ENCODE assay signal across 2 cellular contexts in genomic region chr14:56036353-56036752, GRCh38.
TF ChIP-seq lines count a peak whose summit lies in the region.

No MANE protein-coding gene starts in this region.

TF ChIP-seq in GM23338, 12 proteins besides CTCF, POLR2A, EP300 and RAD21 (continued from another document):
- TF ChIP-seq, protein P1, sequence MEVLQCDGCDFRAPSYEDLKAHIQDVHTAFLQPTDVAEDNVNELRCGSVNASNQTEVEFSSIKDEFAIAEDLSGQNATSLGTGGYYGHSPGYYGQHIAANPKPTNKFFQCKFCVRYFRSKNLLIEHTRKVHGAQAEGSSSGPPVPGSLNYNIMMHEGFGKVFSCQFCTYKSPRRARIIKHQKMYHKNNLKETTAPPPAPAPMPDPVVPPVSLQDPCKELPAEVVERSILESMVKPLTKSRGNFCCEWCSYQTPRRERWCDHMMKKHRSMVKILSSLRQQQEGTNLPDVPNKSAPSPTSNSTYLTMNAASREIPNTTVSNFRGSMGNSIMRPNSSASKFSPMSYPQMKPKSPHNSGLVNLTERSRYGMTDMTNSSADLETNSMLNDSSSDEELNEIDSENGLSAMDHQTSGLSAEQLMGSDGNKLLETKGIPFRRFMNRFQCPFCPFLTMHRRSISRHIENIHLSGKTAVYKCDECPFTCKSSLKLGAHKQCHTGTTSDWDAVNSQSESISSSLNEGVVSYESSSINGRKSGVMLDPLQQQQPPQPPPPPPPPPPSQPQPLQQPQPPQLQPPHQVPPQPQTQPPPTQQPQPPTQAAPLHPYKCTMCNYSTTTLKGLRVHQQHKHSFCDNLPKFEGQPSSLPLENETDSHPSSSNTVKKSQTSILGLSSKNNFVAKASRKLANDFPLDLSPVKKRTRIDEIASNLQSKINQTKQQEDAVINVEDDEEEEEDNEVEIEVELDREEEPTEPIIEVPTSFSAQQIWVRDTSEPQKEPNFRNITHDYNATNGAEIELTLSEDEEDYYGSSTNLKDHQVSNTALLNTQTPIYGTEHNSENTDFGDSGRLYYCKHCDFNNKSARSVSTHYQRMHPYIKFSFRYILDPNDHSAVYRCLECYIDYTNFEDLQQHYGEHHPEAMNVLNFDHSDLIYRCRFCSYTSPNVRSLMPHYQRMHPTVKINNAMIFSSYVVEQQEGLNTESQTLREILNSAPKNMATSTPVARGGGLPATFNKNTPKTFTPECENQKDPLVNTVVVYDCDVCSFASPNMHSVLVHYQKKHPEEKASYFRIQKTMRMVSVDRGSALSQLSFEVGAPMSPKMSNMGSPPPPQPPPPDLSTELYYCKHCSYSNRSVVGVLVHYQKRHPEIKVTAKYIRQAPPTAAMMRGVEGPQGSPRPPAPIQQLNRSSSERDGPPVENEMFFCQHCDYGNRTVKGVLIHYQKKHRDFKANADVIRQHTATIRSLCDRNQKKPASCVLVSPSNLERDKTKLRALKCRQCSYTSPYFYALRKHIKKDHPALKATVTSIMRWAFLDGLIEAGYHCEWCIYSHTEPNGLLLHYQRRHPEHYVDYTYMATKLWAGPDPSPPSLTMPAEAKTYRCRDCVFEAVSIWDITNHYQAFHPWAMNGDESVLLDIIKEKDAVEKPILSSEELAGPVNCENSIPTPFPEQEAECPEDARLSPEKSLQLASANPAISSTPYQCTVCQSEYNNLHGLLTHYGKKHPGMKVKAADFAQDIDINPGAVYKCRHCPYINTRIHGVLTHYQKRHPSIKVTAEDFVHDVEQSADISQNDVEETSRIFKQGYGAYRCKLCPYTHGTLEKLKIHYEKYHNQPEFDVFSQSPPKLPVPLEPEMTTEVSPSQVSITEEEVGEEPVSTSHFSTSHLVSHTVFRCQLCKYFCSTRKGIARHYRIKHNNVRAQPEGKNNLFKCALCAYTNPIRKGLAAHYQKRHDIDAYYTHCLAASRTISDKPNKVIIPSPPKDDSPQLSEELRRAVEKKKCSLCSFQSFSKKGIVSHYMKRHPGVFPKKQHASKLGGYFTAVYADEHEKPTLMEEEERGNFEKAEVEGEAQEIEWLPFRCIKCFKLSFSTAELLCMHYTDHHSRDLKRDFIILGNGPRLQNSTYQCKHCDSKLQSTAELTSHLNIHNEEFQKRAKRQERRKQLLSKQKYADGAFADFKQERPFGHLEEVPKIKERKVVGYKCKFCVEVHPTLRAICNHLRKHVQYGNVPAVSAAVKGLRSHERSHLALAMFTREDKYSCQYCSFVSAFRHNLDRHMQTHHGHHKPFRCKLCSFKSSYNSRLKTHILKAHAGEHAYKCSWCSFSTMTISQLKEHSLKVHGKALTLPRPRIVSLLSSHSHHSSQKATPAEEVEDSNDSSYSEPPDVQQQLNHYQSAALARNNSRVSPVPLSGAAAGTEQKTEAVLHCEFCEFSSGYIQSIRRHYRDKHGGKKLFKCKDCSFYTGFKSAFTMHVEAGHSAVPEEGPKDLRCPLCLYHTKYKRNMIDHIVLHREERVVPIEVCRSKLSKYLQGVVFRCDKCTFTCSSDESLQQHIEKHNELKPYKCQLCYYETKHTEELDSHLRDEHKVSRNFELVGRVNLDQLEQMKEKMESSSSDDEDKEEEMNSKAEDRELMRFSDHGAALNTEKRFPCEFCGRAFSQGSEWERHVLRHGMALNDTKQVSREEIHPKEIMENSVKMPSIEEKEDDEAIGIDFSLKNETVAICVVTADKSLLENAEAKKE (CRISPR knock-in tag; IDR thresholded peaks at IDR 0.05): no peak
- no peak for TF ChIP-seq JUNB (IDR thresholded peaks at IDR 0.05; ENCODE audit: unreplicated experiment)
- TF ChIP-seq EZH2phosphoT487 (IDR thresholded peaks at IDR 0.05; ENCODE audit: unreplicated experiment): no peak
- TF ChIP-seq POLR2AphosphoS5 (IDR thresholded peaks at IDR 0.05; ENCODE audit: low read depth): no peak
- TF ChIP-seq, protein P2, sequence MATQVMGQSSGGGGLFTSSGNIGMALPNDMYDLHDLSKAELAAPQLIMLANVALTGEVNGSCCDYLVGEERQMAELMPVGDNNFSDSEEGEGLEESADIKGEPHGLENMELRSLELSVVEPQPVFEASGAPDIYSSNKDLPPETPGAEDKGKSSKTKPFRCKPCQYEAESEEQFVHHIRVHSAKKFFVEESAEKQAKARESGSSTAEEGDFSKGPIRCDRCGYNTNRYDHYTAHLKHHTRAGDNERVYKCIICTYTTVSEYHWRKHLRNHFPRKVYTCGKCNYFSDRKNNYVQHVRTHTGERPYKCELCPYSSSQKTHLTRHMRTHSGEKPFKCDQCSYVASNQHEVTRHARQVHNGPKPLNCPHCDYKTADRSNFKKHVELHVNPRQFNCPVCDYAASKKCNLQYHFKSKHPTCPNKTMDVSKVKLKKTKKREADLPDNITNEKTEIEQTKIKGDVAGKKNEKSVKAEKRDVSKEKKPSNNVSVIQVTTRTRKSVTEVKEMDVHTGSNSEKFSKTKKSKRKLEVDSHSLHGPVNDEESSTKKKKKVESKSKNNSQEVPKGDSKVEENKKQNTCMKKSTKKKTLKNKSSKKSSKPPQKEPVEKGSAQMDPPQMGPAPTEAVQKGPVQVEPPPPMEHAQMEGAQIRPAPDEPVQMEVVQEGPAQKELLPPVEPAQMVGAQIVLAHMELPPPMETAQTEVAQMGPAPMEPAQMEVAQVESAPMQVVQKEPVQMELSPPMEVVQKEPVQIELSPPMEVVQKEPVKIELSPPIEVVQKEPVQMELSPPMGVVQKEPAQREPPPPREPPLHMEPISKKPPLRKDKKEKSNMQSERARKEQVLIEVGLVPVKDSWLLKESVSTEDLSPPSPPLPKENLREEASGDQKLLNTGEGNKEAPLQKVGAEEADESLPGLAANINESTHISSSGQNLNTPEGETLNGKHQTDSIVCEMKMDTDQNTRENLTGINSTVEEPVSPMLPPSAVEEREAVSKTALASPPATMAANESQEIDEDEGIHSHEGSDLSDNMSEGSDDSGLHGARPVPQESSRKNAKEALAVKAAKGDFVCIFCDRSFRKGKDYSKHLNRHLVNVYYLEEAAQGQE (IDR thresholded peaks at IDR 0.05; ENCODE audit: unreplicated experiment): no peak
- no peak for TF ChIP-seq CREB1 (CRISPR knock-in tag; IDR thresholded peaks at IDR 0.05; ENCODE audit: low read depth)

TF ChIP-seq in H1, 55 proteins besides CTCF, POLR2A, EP300 and RAD21 (continued from another document):
- TF ChIP-seq CHD7 (IDR thresholded peaks at IDR 0.05; ENCODE audit: insufficient replicate concordance, low read length) (no peak), TBP (IDR thresholded peaks at IDR 0.05; ENCODE audit: low read depth, low read length) (no peak), TCF12 (IDR thresholded peaks at IDR 0.05; ENCODE audit: low read depth, low read length) (no peak), RNF2 (IDR thresholded peaks at IDR 0.05; ENCODE audit: borderline replicate concordance, low read depth, low read length, missing control alignments, poor library complexity, severe bottlenecking) (no peak)
TF ChIP-seq in H1: peak in this region for 0.
